1 cellular context compared by ENCODE assay signal in genomic region chr3:52237659-52238172, GRCh38.
A peak's percentile ranks its signal among the peaks of the same experiment; 100 is the strongest.
TF ChIP-seq lines count a peak whose summit lies in the region.

No MANE protein-coding gene starts in this region.

TF ChIP-seq in H1, 55 proteins besides CTCF, POLR2A, EP300 and RAD21:
- TF ChIP-seq TAF1 (IDR thresholded peaks at IDR 0.05; ENCODE audit: low read depth, low read length) = 0 out of 2 replicates have a peak, but pooled peaks have one; percentile 30
- no peak for TF ChIP-seq RFX5 (IDR thresholded peaks at IDR 0.05; ENCODE audit: borderline replicate concordance, low read depth, low read length)
- no peak for TF ChIP-seq SRF (IDR thresholded peaks at IDR 0.05; ENCODE audit: low read depth, low read length)
- TF ChIP-seq ATF2 (IDR thresholded peaks at IDR 0.05; ENCODE audit: low read length) = no peak
